Comparison of ENCODE assay signal across 9 cellular contexts in genomic region chr11:69443968-69444364, GRCh38. TPM values are rescaled to one million over a fixed set of nuclear protein-coding genes. Genes with fewer than 3 reads are reported as not detected.
DNase-seq lines count a peak whose midpoint lies in the region; ATAC-seq and TF ChIP-seq lines count a peak whose summit lies in the region.
"Had no signal": no experiment of that assay in that cellular context is flagged by ENCODE, and none has a peak within 500 bp of the region (broad histone marks: within the 10 kb centered on the region; RNA-seq: fewer than 3 reads in every experiment).

No MANE protein-coding gene starts in this region.

- H3K27ac Mint-ChIP-seq in naive B cell: peak overlapping the region in 3 of 6 donors; percentile 12 to 90 (median 54)

- H3K4me3 ChIP-seq in AG04449 (ENCODE audit: low read depth, low read length): peak overlapping the region; percentile 54

- POLR2A ChIA-PET in AG04449 (lab: Yijun Ruan, JAX): interaction anchor here (1.0 to 2.9 kb wide), 5 partner anchors 19 to 201 kb away, joined by 3 to 12 read pairs (median 11); no protein-coding TSS in a partner anchor

- ATAC-seq in naive B cell (ENCODE audit: low read depth in 2 of 2) (no peak), HG02852 (IDR thresholded peaks at IDR 0.05; ENCODE audit: unreplicated experiment) (no peak)

- peaks cover 5 to 22% (median 21%) of the 10 kb centered on the region in 3 donors for H3K27me3 Mint-ChIP-seq in naive B cell

- no peaks in the 10 kb centered on the region for H3K36me3 Mint-ChIP-seq in naive B cell

- CTCF ChIA-PET in AG04449 (lab: Yijun Ruan, JAX): interaction anchor here (1.0 to 3.0 kb wide), 4 partner anchors 12 to 312 kb away, joined by 3 to 10 read pairs (median 4); no protein-coding TSS in a partner anchor

- DNase-seq in AG04449 (ENCODE audit: low read depth, low spot score): no peak
- peak; percentile 49 for DNase-seq in MV-4-11 (lab: John Stamatoyannopoulos, UW)
- peak; percentile 62 to 75 for DNase-seq in dermis microvascular lymphatic vessel endothelial cell (ENCODE audit: low read depth in 2 of 2)
- no peak for DNase-seq in naive B cell
- no peak for DNase-seq in middle frontal gyrus (ENCODE audit: extremely low spot score, low spot score)
- DNase-seq in NCI-H446 (lab: John Stamatoyannopoulos, UW): no peak
- no peak for DNase-seq in inferior parietal cortex (ENCODE audit: extremely low spot score)

- H3K4me1 Mint-ChIP-seq in naive B cell: peaks cover 7 to 22% (median 12%) of the 10 kb centered on the region in 3 donors

- no peak for TF ChIP-seq CTCF in AG04449 (IDR thresholded peaks at IDR 0.05; ENCODE audit: insufficient read depth, low read length, missing control alignments)

- H3K4me3 Mint-ChIP-seq in naive B cell: peak overlapping the region; percentile 65 to 88 (median 76)

- no peaks in the 10 kb centered on the region for H3K9me3 Mint-ChIP-seq in naive B cell

RNA-seq across cellular contexts. Expression of gene LINC01488, which starts 37.5 kb away (rescaled TPM):
- total RNA-seq in dermis microvascular lymphatic vessel endothelial cell: under 0.01 TPM in 1 of 2 replicates, not detected in the other
- not detected for polyA plus RNA-seq in naive B cell (ENCODE audit: low read depth in 6 of 6)
- total RNA-seq: NCI-H460 had no signal

Comparison
In these comparisons a context has a peak if more than half of its experiments do, and no peak if none do; other contexts are left out.
1. DNase-seq: peak in MV-4-11 (single experiment) and dermis microvascular lymphatic vessel endothelial cell (2 of 2); none in AG04449 (single experiment), naive B cell (single experiment), middle frontal gyrus (single experiment), NCI-H446 (0 of 2) and inferior parietal cortex (single experiment).